Comparison of ENCODE assay signal across 26 cellular contexts in genomic region chr6:43886067-43886461, GRCh38.
DNase-seq lines count a peak whose midpoint lies in the region; ATAC-seq and TF ChIP-seq lines count a peak whose summit lies in the region.
"Had no signal": no experiment of that assay in that cellular context is flagged by ENCODE, and none has a peak within 500 bp of the region (broad histone marks: within the 10 kb centered on the region; RNA-seq: fewer than 3 reads in every experiment).

No MANE protein-coding gene starts in this region.

- H4K91ac ChIP-seq in IMR-90 (ENCODE audit: insufficient read depth, low read depth, low read length) (no peak overlapping the region), neuronal stem cell (ENCODE audit: low read depth, low read length, poor library complexity) (no peak overlapping the region)

- 0 out of 2 replicates have a peak, but pooled peaks cover 4% of the 10 kb centered on the region for H3K9me1 ChIP-seq in IMR-90 (ENCODE audit: insufficient read depth, low read length)

- no peak overlapping the region for H3K14ac ChIP-seq in IMR-90 (replicated peaks; ENCODE audit: low read depth, low read length)
- no peak overlapping the region for H3K14ac ChIP-seq in neuronal stem cell (ENCODE audit: low read length)

- TF ChIP-seq CTCF in IMR-90 (conservative IDR thresholded peaks at IDR 0.05; ENCODE audit: low read depth, low read length) (no peak), BE2C (IDR thresholded peaks at IDR 0.05; ENCODE audit: low read depth, low read length) (no peak)

- no peak overlapping the region for H2BK20ac ChIP-seq in IMR-90 (ENCODE audit: low read depth, low read length)

- H4K20me1 ChIP-seq in BLaER1 treated with 17β-estradiol and CSF1 and Interleukin-3, amounts not matched to agents 10 nM and 100 nM = peaks cover 0 to 13% (median 0%) of the 10 kb centered on the region in 11 experiments; a peak in 2 of 22 replicates
- no peaks in the 10 kb centered on the region for H4K20me1 ChIP-seq in IMR-90 (ENCODE audit: insufficient read depth, low read length)

- H2AFZ ChIP-seq in IMR-90 (replicated peaks; ENCODE audit: low read length, poor library complexity) (no peak overlapping the region), neuronal stem cell (ENCODE audit: low read length) (no peak overlapping the region)
- H2AFZ ChIP-seq: GM23338 had no signal

- dilution Hi-C loops in IMR-90 (cut with HindIII; ENCODE audit: low sequenced_read_pairs, unreplicated experiment) = no loop called here

- POLR2A ChIA-PET in IMR-90 (lab: Charles Lee; ENCODE audit: unreplicated experiment) = no interaction called here
- POLR2A ChIA-PET in activated CD4-positive, alpha-beta T cell treated with anti-CD3 and anti-CD28 coated beads, Interleukin-2, amount 10 ng/mL, durations not matched to agents 7 days and 5 days (lab: Charles Lee) = no interaction called here

- intact Hi-C loops in IMR-90 (cut with micrococcal nuclease) = no loop called here
- intact Hi-C loops in dendritic cell treated with granulocyte-macrophage colony-stimulating factor and Interleukin-4, amounts not matched to agents 40 ng/mL and 50 ng/mL, for 4 days (cut with micrococcal nuclease) = no loop called here

- no peak overlapping the region for H2BK12ac ChIP-seq in neuronal stem cell (ENCODE audit: low read length)

- H3K23ac ChIP-seq in IMR-90 (ENCODE audit: low read depth, low read length) = no peak overlapping the region
- no peak overlapping the region for H3K23ac ChIP-seq in neuronal stem cell (ENCODE audit: low read depth, low read length, poor library complexity)

- ATAC-seq in IMR-90 (ENCODE audit: low read depth) (no peak; the same call in 1 of the 2 replicates), HG03442 (IDR thresholded peaks at IDR 0.05; ENCODE audit: unreplicated experiment) (no peak)
- ATAC-seq: A549, GM23338, PC-3, T-cell had no signal

- H3K27ac ChIP-seq in BLaER1 treated with 17β-estradiol and CSF1 and Interleukin-3, amounts not matched to agents 10 nM and 100 nM = 0 out of 22 replicates have a peak overlapping the region, but pooled peaks of 1 of the 11 experiments have one; percentile 25
- H3K27ac ChIP-seq in IMR-90 (ENCODE audit: insufficient read depth, low read length) = no peak overlapping the region
- H3K27ac ChIP-seq in neuronal stem cell (replicated peaks; ENCODE audit: low read length) = no peak overlapping the region
- H3K27ac ChIP-seq: A549 had no signal

- H3K4me2 ChIP-seq in BLaER1 treated with 17β-estradiol and CSF1 and Interleukin-3, amounts not matched to agents 10 nM and 100 nM = peak overlapping the region in 6 of 11 experiments; percentile 6 to 90 (median 73); a peak in 11 of 22 replicates
- H3K4me2 ChIP-seq in IMR-90 (ENCODE audit: low read depth, low read length) (no peak overlapping the region), neuronal stem cell (ENCODE audit: insufficient read depth, low read length, poor library complexity, severe bottlenecking) (no peak overlapping the region)
- H3K4me2 ChIP-seq: A549, GM23338 had no signal

- H3K56ac ChIP-seq in IMR-90 (ENCODE audit: extremely low read depth, insufficient read depth, low read length) = no peak overlapping the region

- H4K8ac ChIP-seq in IMR-90 (ENCODE audit: low read depth in 2 of 2, low read length in 2 of 2) (no peak overlapping the region), neuronal stem cell (ENCODE audit: low read depth, low read length) (no peak overlapping the region)

- H3K18ac ChIP-seq in IMR-90 (ENCODE audit: low read depth, low read length) = no peak overlapping the region
- H3K18ac ChIP-seq in neuronal stem cell (ENCODE audit: low read length) = peak overlapping the region; percentile 55

- H3K9me3 ChIP-seq in BLaER1 treated with 17β-estradiol and CSF1 and Interleukin-3, amounts not matched to agents 10 nM and 100 nM (replicated peaks in 1 of 11) = no peaks in the 10 kb centered on the region
- H3K9me3 ChIP-seq in IMR-90 (ENCODE audit: control insufficient read depth, insufficient read depth, low read length) = no peaks in the 10 kb centered on the region
- H3K9me3 ChIP-seq in neuronal stem cell (replicated peaks in 1 of 2; ENCODE audit: control insufficient read depth in 2 of 2, insufficient read depth in 1 of 2, low read depth in 1 of 2, low read length in 2 of 2) = no peaks in the 10 kb centered on the region
- no peaks in the 10 kb centered on the region for H3K9me3 ChIP-seq in BE2C
- H3K9me3 ChIP-seq: A549, HAP-1 had no signal

- no peak overlapping the region for H3K4ac ChIP-seq in IMR-90 (ENCODE audit: low read depth, low read length)
- no peak overlapping the region for H3K4ac ChIP-seq in neuronal stem cell (ENCODE audit: low read length)

- H3K36me3 ChIP-seq in BLaER1 treated with 17β-estradiol and CSF1 and Interleukin-3, amounts not matched to agents 10 nM and 100 nM = no peaks in the 10 kb centered on the region
- H3K36me3 ChIP-seq in IMR-90 (ENCODE audit: control insufficient read depth, insufficient read depth, low read length) (no peaks in the 10 kb centered on the region), neuronal stem cell (replicated peaks in 1 of 2; ENCODE audit: control insufficient read depth in 2 of 2, insufficient read depth in 2 of 2, low read length in 2 of 2) (no peaks in the 10 kb centered on the region), BE2C (no peaks in the 10 kb centered on the region)
- H3K36me3 ChIP-seq: HAP-1 had no signal

- H3K36me3 Mint-ChIP-seq in dendritic cell treated with granulocyte-macrophage colony-stimulating factor and Interleukin-4, amounts not matched to agents 40 ng/mL and 50 ng/mL, for 4 days (ENCODE audit: low read depth) = no peaks in the 10 kb centered on the region
- H3K36me3 Mint-ChIP-seq in activated CD4-positive, alpha-beta T cell treated with anti-CD3 and anti-CD28 coated beads, Interleukin-2, amount 10 ng/mL, durations not matched to agents 7 days and 5 days (ENCODE audit: low read depth) = no peaks in the 10 kb centered on the region
- H3K36me3 Mint-ChIP-seq: T-cell had no signal

- no peak overlapping the region for H3K4me3 Mint-ChIP-seq in dendritic cell treated with granulocyte-macrophage colony-stimulating factor and Interleukin-4, amounts not matched to agents 40 ng/mL and 50 ng/mL, for 4 days
- no peak overlapping the region for H3K4me3 Mint-ChIP-seq in activated CD4-positive, alpha-beta T cell treated with anti-CD3 and anti-CD28 coated beads, Interleukin-2, amount 10 ng/mL, durations not matched to agents 7 days and 5 days
- H3K4me3 Mint-ChIP-seq: GM23338, T-cell had no signal

- peak overlapping the region; percentile 65 for H2AK9ac ChIP-seq in IMR-90 (replicated peaks; ENCODE audit: low read depth, low read length, poor library complexity)

- H3K4me3 ChIP-seq in BLaER1 treated with 17β-estradiol and CSF1 and Interleukin-3, amounts not matched to agents 10 nM and 100 nM = no peak overlapping the region
- H3K4me3 ChIP-seq in IMR-90 (ENCODE audit: insufficient read depth, low read depth, low read length) (no peak overlapping the region), neuronal stem cell (ENCODE audit: low read length in 2 of 2) (no peak overlapping the region), BE2C (ENCODE audit: low read depth, low read length) (no peak overlapping the region)
- H3K4me3 ChIP-seq: A549, GM23338, HAP-1 had no signal

- no peak overlapping the region for H4K5ac ChIP-seq in IMR-90 (ENCODE audit: low read depth, low read length)

- H3K27ac Mint-ChIP-seq in dendritic cell treated with granulocyte-macrophage colony-stimulating factor and Interleukin-4, amounts not matched to agents 40 ng/mL and 50 ng/mL, for 4 days = peak overlapping the region; percentile 95
- no peak overlapping the region for H3K27ac Mint-ChIP-seq in activated CD4-positive, alpha-beta T cell treated with anti-CD3 and anti-CD28 coated beads, Interleukin-2, amount 10 ng/mL, durations not matched to agents 7 days and 5 days
- H3K27ac Mint-ChIP-seq: GM23338, T-cell had no signal

- TF ChIP-seq RAD21 in IMR-90 (IDR thresholded peaks at IDR 0.05; ENCODE audit: low read length) = no peak

- H3K4me1 ChIP-seq in BLaER1 treated with 17β-estradiol and CSF1 and Interleukin-3, amounts not matched to agents 10 nM and 100 nM = peaks cover 44 to 63% (median 58%) of the 10 kb centered on the region in 10 experiments
- H3K4me1 ChIP-seq in IMR-90 (ENCODE audit: control insufficient read depth, insufficient read depth, low read length) (no peaks in the 10 kb centered on the region), neuronal stem cell (ENCODE audit: control insufficient read depth in 2 of 2, insufficient read depth in 1 of 2, low read depth in 1 of 2, low read length in 2 of 2) (peaks cover 0 to 6% of the 10 kb centered on the region in 2 donors), BE2C (peaks cover 7% of the 10 kb centered on the region)
- H3K4me1 ChIP-seq: A549, HAP-1 had no signal

- no peak for TF ChIP-seq POLR2A in IMR-90 (IDR thresholded peaks at IDR 0.05; ENCODE audit: low read depth, low read length)

- in situ Hi-C loops in IMR-90 (cut with MboI; ENCODE audit: low sequenced_read_pairs) = no loop called here

- no peak overlapping the region for H3K9ac ChIP-seq in BLaER1 treated with 17β-estradiol and CSF1 and Interleukin-3, amounts not matched to agents 10 nM and 100 nM
- H3K9ac ChIP-seq in IMR-90 (ENCODE audit: low read depth, low read length) (no peak overlapping the region), neuronal stem cell (ENCODE audit: low read depth, low read length, poor library complexity) (no peak overlapping the region)

- no peak for DNase-seq in IMR-90
- no peak for DNase-seq in neuronal stem cell (ENCODE audit: low spot score)
- no peak for DNase-seq in activated CD4-positive, alpha-beta T cell treated with anti-CD3 and anti-CD28 coated beads, Interleukin-2, amount 10 ng/mL, durations not matched to agents 7 days and 5 days
- DNase-seq in BE2C = no peak
- DNase-seq in effector CD4-positive, alpha-beta T cell = no peak
- DNase-seq: AML-193, Calu3, DND-41, Karpas-422, NCI-H1092 treated with DMSO at 0.1 percent for 48 hours, NCI-H1436 treated with DMSO at 0.1 percent for 48 hours, NCI-H187 treated with DMSO at 0.1 percent for 48 hours, NCI-H2171 treated with DMSO at 0.1 percent for 48 hours, NCI-H345, NCI-H510A treated with DMSO at 0.1 percent for 48 hours, NCI-H774, PC-3, Right ventricle myocardium superior, RPMI8226, T-cell had no signal

- CTCF ChIA-PET in IMR-90 (lab: Yijun Ruan, JAX) = no interaction called here
- CTCF ChIA-PET in activated CD4-positive, alpha-beta T cell treated with anti-CD3 and anti-CD28 coated beads, Interleukin-2, amount 10 ng/mL, durations not matched to agents 7 days and 5 days (lab: Charles Lee) = no interaction called here

- H3K79me1 ChIP-seq in IMR-90 (ENCODE audit: low read depth in 1 of 2, low read length in 2 of 2) (no peaks in the 10 kb centered on the region), neuronal stem cell (ENCODE audit: low read depth, low read length) (no peaks in the 10 kb centered on the region)

- 33% methylated on average over 2 of the region's 10 CpGs; no CpG with 5 or more reads in 1 of the 2 experiments for WGBS in IMR-90 (ENCODE audit: extremely low coverage in 2 of 2, insufficient read length in 1 of 2), 2 experiments
- no CpG with 5 or more reads among the region's 10 CpGs for WGBS in neuronal stem cell (ENCODE audit: extremely low coverage in 2 of 2, insufficient read length in 2 of 2, insufficient replicate concordance in 1 of 2), 2 donors

- H3K27me3 ChIP-seq in BLaER1 treated with 17β-estradiol and CSF1 and Interleukin-3, amounts not matched to agents 10 nM and 100 nM = no peaks in the 10 kb centered on the region
- peaks cover 32% of the 10 kb centered on the region for H3K27me3 ChIP-seq in IMR-90 (ENCODE audit: control insufficient read depth, insufficient read depth, low read length)
- H3K27me3 ChIP-seq in neuronal stem cell (ENCODE audit: control insufficient read depth in 3 of 3, insufficient read depth in 3 of 3, low read depth in 1 of 3, low read length in 3 of 3) = peaks cover 0 to 34% (median 0%) of the 10 kb centered on the region in 3 experiments
- H3K27me3 ChIP-seq in BE2C = no peaks in the 10 kb centered on the region

- H3K27me3 Mint-ChIP-seq in dendritic cell treated with granulocyte-macrophage colony-stimulating factor and Interleukin-4, amounts not matched to agents 40 ng/mL and 50 ng/mL, for 4 days = peaks cover 16% of the 10 kb centered on the region
- peaks cover 8% of the 10 kb centered on the region for H3K27me3 Mint-ChIP-seq in activated CD4-positive, alpha-beta T cell treated with anti-CD3 and anti-CD28 coated beads, Interleukin-2, amount 10 ng/mL, durations not matched to agents 7 days and 5 days

- H2BK15ac ChIP-seq in IMR-90 (ENCODE audit: low read depth, low read length) (no peak overlapping the region), neuronal stem cell (ENCODE audit: low read length) (no peak overlapping the region)

- H2AK5ac ChIP-seq in IMR-90 (ENCODE audit: low read depth, low read length) (no peak overlapping the region), neuronal stem cell (ENCODE audit: low read depth, low read length) (peak overlapping the region; percentile 76)

- no peak overlapping the region for H2BK120ac ChIP-seq in IMR-90 (ENCODE audit: low read depth, low read length)
- H2BK120ac ChIP-seq in neuronal stem cell (ENCODE audit: low read depth, low read length) = no peak overlapping the region

- BruUV-seq in IMR-90 (replicated peaks; lab: Mats Ljungman, UMichigan) = no TSS peak

- H3K9me3 Mint-ChIP-seq in dendritic cell treated with granulocyte-macrophage colony-stimulating factor and Interleukin-4, amounts not matched to agents 40 ng/mL and 50 ng/mL, for 4 days = no peaks in the 10 kb centered on the region
- no peaks in the 10 kb centered on the region for H3K9me3 Mint-ChIP-seq in activated CD4-positive, alpha-beta T cell treated with anti-CD3 and anti-CD28 coated beads, Interleukin-2, amount 10 ng/mL, durations not matched to agents 7 days and 5 days
- H3K9me3 Mint-ChIP-seq: GM23338, T-cell had no signal

- H2BK5ac ChIP-seq in IMR-90 (ENCODE audit: low read depth, low read length, poor library complexity, severe bottlenecking) = no peak overlapping the region
- H2BK5ac ChIP-seq in neuronal stem cell (ENCODE audit: low read length) = no peak overlapping the region

- peaks cover 66% of the 10 kb centered on the region for H3K4me1 Mint-ChIP-seq in dendritic cell treated with granulocyte-macrophage colony-stimulating factor and Interleukin-4, amounts not matched to agents 40 ng/mL and 50 ng/mL, for 4 days (ENCODE audit: low read depth)
- H3K4me1 Mint-ChIP-seq in activated CD4-positive, alpha-beta T cell treated with anti-CD3 and anti-CD28 coated beads, Interleukin-2, amount 10 ng/mL, durations not matched to agents 7 days and 5 days = no peaks in the 10 kb centered on the region

Comparison
In these comparisons a context has a peak if more than half of its experiments do, and no peak if none do; other contexts are left out.
1. H3K4me2 ChIP-seq: peak in BLaER1 treated with 17β-estradiol and CSF1 and Interleukin-3, amounts not matched to agents 10 nM and 100 nM (6 of 11); none in IMR-90 (single experiment) and neuronal stem cell (single experiment).